9 cellular contexts compared by ENCODE assay signal in genomic region chr4:147786031-147786430, GRCh38. TPM values are rescaled to one million over a fixed set of nuclear protein-coding genes. Genes with fewer than 3 reads are reported as not detected.
A peak's percentile ranks its signal among the peaks of the same experiment; 100 is the strongest.
DNase-seq lines count a peak whose midpoint lies in the region; ATAC-seq and TF ChIP-seq lines count a peak whose summit lies in the region.
"Had no signal": no experiment of that assay in that cellular context is flagged by ENCODE, and none has a peak within 500 bp of the region (broad histone marks: within the 10 kb centered on the region; RNA-seq: fewer than 3 reads in every experiment).

No MANE protein-coding gene starts in this region.

- ATAC-seq in left cardiac atrium (no peak), HG03025 (IDR thresholded peaks at IDR 0.05; ENCODE audit: low FRiP score, unreplicated experiment) (peak; percentile 86), omental fat pad (ENCODE audit: low FRiP score) (no peak)

- H3K27ac Mint-ChIP-seq in activated CD4-positive, alpha-beta T cell treated with anti-CD3 and anti-CD28 coated beads, Interleukin-2, amount 10 ng/mL, durations not matched to agents 7 days and 5 days, result no peak overlapping the region
- H3K27ac Mint-ChIP-seq: B cell had no signal

- H3K9ac ChIP-seq in OCI-LY3 (ENCODE audit: low read length), result peak overlapping the region; percentile 39; the same call in 1 of the 2 replicates

- H3K9me3 ChIP-seq in cardiac muscle cell (ENCODE audit: low read depth), result no peaks in the 10 kb centered on the region
- H3K9me3 ChIP-seq in OCI-LY3 (ENCODE audit: insufficient read depth, low read length), result no peaks in the 10 kb centered on the region
- H3K9me3 ChIP-seq in suprapubic skin, result no peaks in the 10 kb centered on the region

- no peak overlapping the region for H3K4me3 Mint-ChIP-seq in activated CD4-positive, alpha-beta T cell treated with anti-CD3 and anti-CD28 coated beads, Interleukin-2, amount 10 ng/mL, durations not matched to agents 7 days and 5 days
- H3K4me3 Mint-ChIP-seq: B cell had no signal

- H3K79me2 ChIP-seq in OCI-LY3 (ENCODE audit: low read length), result peaks cover 20% of the 10 kb centered on the region

- WGBS in suprapubic skin, result 59% methylated on average over 2 of the region's 2 CpGs

- peak overlapping the region; percentile 72 for H3K4me2 ChIP-seq in OCI-LY3 (ENCODE audit: low read length)

- H3K27me3 ChIP-seq in cardiac muscle cell (no peaks in the 10 kb centered on the region), OCI-LY3 (ENCODE audit: low read depth, low read length) (no peaks in the 10 kb centered on the region), suprapubic skin (no peaks in the 10 kb centered on the region)

- TF ChIP-seq EP300 in suprapubic skin (IDR thresholded peaks at IDR 0.05), result no peak

- H3K27ac ChIP-seq in cardiac muscle cell, result peak overlapping the region; percentile 24
- peak overlapping the region; percentile 70 for H3K27ac ChIP-seq in OCI-LY3 (ENCODE audit: low read length)
- H3K27ac ChIP-seq in suprapubic skin, result peak overlapping the region; percentile 47

- no peak for TF ChIP-seq CTCF in cardiac muscle cell (IDR thresholded peaks at IDR 0.05; ENCODE audit: low read depth, low read length)
- no peak for TF ChIP-seq CTCF in OCI-LY3 (IDR thresholded peaks at IDR 0.05; ENCODE audit: low read depth, low read length)
- TF ChIP-seq CTCF in suprapubic skin (IDR thresholded peaks at IDR 0.05), result no peak
- no peak for TF ChIP-seq CTCF in omental fat pad (IDR thresholded peaks at IDR 0.05)

- H3K27me3 Mint-ChIP-seq in activated CD4-positive, alpha-beta T cell treated with anti-CD3 and anti-CD28 coated beads, Interleukin-2, amount 10 ng/mL, durations not matched to agents 7 days and 5 days, result no peaks in the 10 kb centered on the region
- H3K27me3 Mint-ChIP-seq: B cell had no signal

- TF ChIP-seq POLR2A in suprapubic skin (IDR thresholded peaks at IDR 0.05), result no peak

- peak in 1 of 2 donors; percentile 28 for DNase-seq in cardiac muscle cell (ENCODE audit: low read depth in 1 of 2, low spot score in 1 of 2)
- no peak for DNase-seq in left cardiac atrium
- no peak for DNase-seq in suprapubic skin (ENCODE audit: low spot score in 2 of 2)
- DNase-seq in globus pallidus (ENCODE audit: low spot score), result no peak
- DNase-seq in activated CD4-positive, alpha-beta T cell treated with anti-CD3 and anti-CD28 coated beads, Interleukin-2, amount 10 ng/mL, durations not matched to agents 7 days and 5 days, result no peak
- DNase-seq in omental fat pad (ENCODE audit: low spot score), result no peak

- CTCF ChIA-PET in activated CD4-positive, alpha-beta T cell treated with anti-CD3 and anti-CD28 coated beads, Interleukin-2, amount 10 ng/mL, durations not matched to agents 7 days and 5 days (lab: Charles Lee), result interaction anchor here (1.2 to 1.5 kb wide), 3 partner anchors 9 to 57 kb away, joined by 3 to 7 read pairs (median 4); no protein-coding TSS in a partner anchor

- no peaks in the 10 kb centered on the region for H3K36me3 Mint-ChIP-seq in activated CD4-positive, alpha-beta T cell treated with anti-CD3 and anti-CD28 coated beads, Interleukin-2, amount 10 ng/mL, durations not matched to agents 7 days and 5 days (ENCODE audit: low read depth)

- H4K20me1 ChIP-seq in OCI-LY3 (ENCODE audit: insufficient read depth, low read length), result 0 out of 2 replicates have a peak, but pooled peaks cover 3% of the 10 kb centered on the region

- no peaks in the 10 kb centered on the region for H3K9me3 Mint-ChIP-seq in activated CD4-positive, alpha-beta T cell treated with anti-CD3 and anti-CD28 coated beads, Interleukin-2, amount 10 ng/mL, durations not matched to agents 7 days and 5 days

- H3K4me3 ChIP-seq in cardiac muscle cell, result no peak overlapping the region
- H3K4me3 ChIP-seq in OCI-LY3 (ENCODE audit: low read length), result peak overlapping the region; percentile 66
- no peak overlapping the region for H3K4me3 ChIP-seq in suprapubic skin

- H3K4me1 ChIP-seq in cardiac muscle cell (ENCODE audit: low read depth) (peaks cover 35% of the 10 kb centered on the region), OCI-LY3 (ENCODE audit: low read length) (peaks cover 64% of the 10 kb centered on the region), suprapubic skin (peaks cover 55% of the 10 kb centered on the region)

- no peak overlapping the region for H2AFZ ChIP-seq in OCI-LY3 (ENCODE audit: low read depth, low read length)

- intact Hi-C loops in left cardiac atrium (cut with DNase I), result no loop called here

- H3K36me3 ChIP-seq in cardiac muscle cell (no peaks in the 10 kb centered on the region), OCI-LY3 (replicated peaks; ENCODE audit: low read depth, low read length) (no peaks in the 10 kb centered on the region), suprapubic skin (no peaks in the 10 kb centered on the region)

- POLR2A ChIA-PET in activated CD4-positive, alpha-beta T cell treated with anti-CD3 and anti-CD28 coated beads, Interleukin-2, amount 10 ng/mL, durations not matched to agents 7 days and 5 days (lab: Charles Lee), result no interaction called here

- peaks cover 14% of the 10 kb centered on the region for H3K4me1 Mint-ChIP-seq in activated CD4-positive, alpha-beta T cell treated with anti-CD3 and anti-CD28 coated beads, Interleukin-2, amount 10 ng/mL, durations not matched to agents 7 days and 5 days
- H3K4me1 Mint-ChIP-seq: B cell had no signal

RNA-seq across cellular contexts. Expression of gene ARHGAP10, which starts 54.1 kb away (rescaled TPM):
- total RNA-seq in cardiac muscle cell (15.0 TPM in 2 replicates), left cardiac atrium (10 to 100 TPM; 41.4 to 46.5 TPM), suprapubic skin (10 to 100 TPM; 32.5 to 59.0 (median 36.8) TPM), omental fat pad (10 to 100 TPM; 48.7 to 96.2 (median 57.0) TPM)
- 10.4 and 12.1 TPM in 2 replicates for polyA plus RNA-seq in cardiac muscle cell
- 10 to 100 TPM in 1 of 2 experiments, 1 to 10 TPM in 1; 9.4 to 10.7 TPM for total RNA-seq in activated CD4-positive, alpha-beta T cell treated with anti-CD3 and anti-CD28 coated beads, Interleukin-2, amount 10 ng/mL, durations not matched to agents 7 days and 5 days
